9 cellular contexts compared by ENCODE assay signal in the genomic region with DNA sequence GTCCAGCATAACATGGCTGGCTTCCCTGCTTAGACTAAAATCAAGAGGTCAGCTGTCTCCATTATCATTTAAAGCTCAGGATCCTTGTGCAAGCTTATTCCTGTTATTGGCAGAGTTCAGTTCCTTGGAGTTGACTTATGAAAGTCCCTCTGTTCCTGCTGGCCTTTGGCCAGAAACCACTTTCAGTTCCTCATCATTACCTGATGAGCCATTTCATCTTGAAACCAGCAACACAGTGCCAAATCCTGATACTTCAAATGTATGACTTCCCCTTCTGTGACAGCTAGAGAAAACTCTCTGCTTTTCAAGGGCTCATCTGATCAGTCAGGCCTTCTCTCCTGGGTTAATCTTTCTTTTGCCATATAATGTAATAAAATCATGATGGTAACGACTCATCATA.
DNase-seq lines count a peak whose midpoint lies in the region; ATAC-seq and TF ChIP-seq lines count a peak whose summit lies in the region.
"Had no signal": no experiment of that assay in that cellular context is flagged by ENCODE, and none has a peak within 500 bp of the region (broad histone marks: within the 10 kb centered on the region; RNA-seq: fewer than 3 reads in every experiment).

No MANE protein-coding gene starts in this region.

- H3K4me3 Mint-ChIP-seq in stimulated activated effector memory CD8-positive, alpha-beta T cell treated with anti-CD3 and anti-CD28 coated beads, Interleukin-12 subunit alpha, Interleukin-12 subunit beta, amount 100 ng/mL, for 72 hours, result no peak overlapping the region
- no peak overlapping the region for H3K4me3 Mint-ChIP-seq in progenitor cell of endocrine pancreas (ENCODE audit: low read depth)

- peaks cover 33% of the 10 kb centered on the region for H3K9me3 Mint-ChIP-seq in stimulated activated effector memory CD8-positive, alpha-beta T cell treated with anti-CD3 and anti-CD28 coated beads, Interleukin-12 subunit alpha, Interleukin-12 subunit beta, amount 100 ng/mL, for 72 hours
- H3K9me3 Mint-ChIP-seq in progenitor cell of endocrine pancreas (ENCODE audit: low read depth), result no peaks in the 10 kb centered on the region

- no peaks in the 10 kb centered on the region for H3K36me3 Mint-ChIP-seq in stimulated activated effector memory CD8-positive, alpha-beta T cell treated with anti-CD3 and anti-CD28 coated beads, Interleukin-12 subunit alpha, Interleukin-12 subunit beta, amount 100 ng/mL, for 72 hours
- H3K36me3 Mint-ChIP-seq in progenitor cell of endocrine pancreas (ENCODE audit: insufficient read depth), result no peaks in the 10 kb centered on the region

- H3K27me3 Mint-ChIP-seq in progenitor cell of endocrine pancreas, result no peaks in the 10 kb centered on the region

- H3K27ac Mint-ChIP-seq in stimulated activated effector memory CD8-positive, alpha-beta T cell treated with anti-CD3 and anti-CD28 coated beads, Interleukin-12 subunit alpha, Interleukin-12 subunit beta, amount 100 ng/mL, for 72 hours, result no peak overlapping the region
- no peak overlapping the region for H3K27ac Mint-ChIP-seq in progenitor cell of endocrine pancreas

- no peak for TF ChIP-seq CTCF in progenitor cell of endocrine pancreas (IDR thresholded peaks at IDR 0.05; ENCODE audit: unreplicated experiment)

- ATAC-seq in GM18499 (IDR thresholded peaks at IDR 0.05; ENCODE audit: insufficient read depth, unreplicated experiment) (peak; percentile 82), GM21576 (IDR thresholded peaks at IDR 0.05; ENCODE audit: unreplicated experiment) (peak; percentile 72), HG03460 (IDR thresholded peaks at IDR 0.05; ENCODE audit: unreplicated experiment) (peak; percentile 92)
- no peak for ATAC-seq in stimulated activated effector memory CD8-positive, alpha-beta T cell treated with anti-CD3 and anti-CD28 coated beads, Interleukin-12 subunit alpha, Interleukin-12 subunit beta, amount 100 ng/mL, for 72 hours

- H3K4me1 Mint-ChIP-seq in stimulated activated effector memory CD8-positive, alpha-beta T cell treated with anti-CD3 and anti-CD28 coated beads, Interleukin-12 subunit alpha, Interleukin-12 subunit beta, amount 100 ng/mL, for 72 hours, result no peaks in the 10 kb centered on the region
- H3K4me1 Mint-ChIP-seq in progenitor cell of endocrine pancreas (ENCODE audit: low read depth), result no peaks in the 10 kb centered on the region

- DNase-seq in dedifferentiated amniotic fluid mesenchymal stem cell (ENCODE audit: extremely low spot score) (peak; percentile 13), SHP77 treated with DMSO at 0.1 percent for 48 hours (lab: John Stamatoyannopoulos, UW) (no peak), GM03348 (ENCODE audit: low spot score) (no peak), progenitor cell of endocrine pancreas (ENCODE audit: low spot score, unreplicated experiment) (no peak)
- DNase-seq in stimulated activated effector memory CD8-positive, alpha-beta T cell treated with anti-CD3 and anti-CD28 coated beads, Interleukin-12 subunit alpha, Interleukin-12 subunit beta, amount 100 ng/mL, for 72 hours (ENCODE audit: low spot score in 2 of 2), result no peak
- DNase-seq: DND-41 had no signal
